23 cellular contexts compared by ENCODE assay signal in the genomic region with DNA sequence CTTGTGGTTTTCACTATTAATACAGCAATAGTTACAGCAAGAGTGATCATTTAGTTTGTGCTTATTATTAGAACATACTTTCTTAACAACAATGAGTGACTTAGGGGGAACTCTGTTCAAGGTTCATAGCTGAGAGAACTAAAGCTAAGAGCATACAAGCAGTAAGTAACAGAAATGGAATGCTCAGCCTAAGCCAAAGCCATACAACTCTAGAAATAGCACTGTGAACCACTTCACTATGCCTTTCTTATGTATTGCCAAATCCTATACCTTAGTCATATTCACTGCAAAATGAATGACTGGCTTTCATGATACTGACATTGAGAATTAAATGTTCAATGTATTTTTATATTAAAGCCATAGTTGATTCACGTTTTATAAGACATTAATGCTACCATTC.
A peak's percentile ranks its signal among the peaks of the same experiment; 100 is the strongest.
DNase-seq lines count a peak whose midpoint lies in the region; ATAC-seq and TF ChIP-seq lines count a peak whose summit lies in the region.
"Had no signal": no experiment of that assay in that cellular context is flagged by ENCODE, and none has a peak within 500 bp of the region (broad histone marks: within the 10 kb centered on the region; RNA-seq: fewer than 3 reads in every experiment).

No MANE protein-coding gene starts in this region.

- WGBS in H9 (ENCODE audit: extremely low coverage, insufficient read length, low lambda C conversion rate) = no CpG with 5 or more reads among the region's 1 CpG

- ATAC-seq in HG03095 (IDR thresholded peaks at IDR 0.05; ENCODE audit: unreplicated experiment) = no peak
- ATAC-seq: heart left ventricle, natural killer cell, Right ventricle myocardium inferior, T-helper 17 cell had no signal

- no peak overlapping the region for H2BK15ac ChIP-seq in H9 (ENCODE audit: low read depth, low read length)

- no peak overlapping the region for H3K56ac ChIP-seq in H9 (ENCODE audit: insufficient read length, low read depth, low read length)

- in situ Hi-C loops in astrocyte of the spinal cord (cut with HindIII; ENCODE audit: low sequenced_read_pairs) = no loop called here

- H3K23ac ChIP-seq in H9 (ENCODE audit: insufficient read length, low read depth, low read length) = no peak overlapping the region

- no peaks in the 10 kb centered on the region; a peak in 1 of 4 replicates for H3K4me1 Mint-ChIP-seq in H9
- H3K4me1 Mint-ChIP-seq: natural killer cell, T-helper 17 cell had no signal

- no peaks in the 10 kb centered on the region for H3K23me2 ChIP-seq in H9 (ENCODE audit: insufficient read length, low read depth, low read length, poor library complexity, severe bottlenecking)

- TF ChIP-seq CTCF in BJ (IDR thresholded peaks at IDR 0.05; ENCODE audit: insufficient read depth, low read depth, low read length) (no peak), astrocyte of the spinal cord (IDR thresholded peaks at IDR 0.05; ENCODE audit: low read depth, low read length) (no peak), H9 (conservative IDR thresholded peaks at IDR 0.05) (no peak)

- CTCF ChIA-PET in BJ (lab: Yijun Ruan, JAX) = no interaction called here

- H3K9me3 ChIP-seq in H9 (ENCODE audit: control insufficient read depth, low read depth, low read length) = no peaks in the 10 kb centered on the region
- H3K9me3 ChIP-seq: colonic mucosa, heart left ventricle, prostate gland had no signal

- H2BK120ac ChIP-seq in H9 (ENCODE audit: low read depth, low read length, poor library complexity, severe bottlenecking) = no peak overlapping the region

- no peak overlapping the region for H3T11ph ChIP-seq in H9 (ENCODE audit: low read length)

- no peaks in the 10 kb centered on the region for H3K79me1 ChIP-seq in H9 (ENCODE audit: insufficient read depth, low read depth, low read length, poor library complexity, severe bottlenecking)

- no peak overlapping the region for H4K8ac ChIP-seq in H9 (replicated peaks; ENCODE audit: insufficient read length, low read depth, low read length)

- H3K27ac ChIP-seq in H9 (ENCODE audit: insufficient read length, low read depth, low read length) = no peak overlapping the region
- H3K27ac ChIP-seq: colonic mucosa, heart left ventricle, HL-60, prostate gland had no signal

- H3K4me3 Mint-ChIP-seq in H9 = no peak overlapping the region
- H3K4me3 Mint-ChIP-seq: natural killer cell, T-helper 17 cell had no signal

- no peaks in the 10 kb centered on the region for H3K9me3 Mint-ChIP-seq in H9

- peak; percentile 9 for DNase-seq in BJ (ENCODE audit: low read depth)
- peak; percentile 26 for DNase-seq in LHCN-M2 (ENCODE audit: low read depth)
- DNase-seq in astrocyte of the spinal cord (ENCODE audit: low read depth, low spot score) = peak; percentile 79
- DNase-seq in fibroblast of the conjunctiva (ENCODE audit: low read depth) = peak; percentile 47
- DNase-seq in H9 = no peak
- DNase-seq in activated CD4-positive, alpha-beta T cell treated with anti-CD3 and anti-CD28 coated beads for 1 hour = no peak
- no peak for DNase-seq in T-helper 1 cell
- DNase-seq: activated CD4-positive, CD25-positive, alpha-beta regulatory T cell; Calu3; colonic mucosa; heart left ventricle; islet precursor cell; natural killer cell; NCI-H1105; stimulated activated CD4-positive, alpha-beta T cell treated with anti-CD3 and anti-CD28 coated beads, Interleukin-4, amount 100 ng/mL, for 4 hours; stimulated activated CD8-positive, alpha-beta memory T cell treated with anti-CD3 and anti-CD28 coated beads, Interleukin-4, amount 100 ng/mL, for 48 hours; T-helper 17 cell had no signal

- no peaks in the 10 kb centered on the region for H3K79me2 ChIP-seq in H9 (ENCODE audit: insufficient read depth, low read length)

- H3K18ac ChIP-seq in H9 (ENCODE audit: insufficient read length, low read depth, low read length) = no peak overlapping the region

- H3K4me2 ChIP-seq in H9 (ENCODE audit: insufficient read depth, insufficient read length, low read length) = no peak overlapping the region
- H3K4me2 ChIP-seq: smooth muscle cell had no signal

- H3K27me3 ChIP-seq in BJ (ENCODE audit: control insufficient read depth, insufficient read depth, low read length) (no peaks in the 10 kb centered on the region), H9 (ENCODE audit: insufficient read depth, low read length) (no peaks in the 10 kb centered on the region)
- H3K27me3 ChIP-seq: colonic mucosa, heart left ventricle had no signal

- H4K5ac ChIP-seq in H9 (ENCODE audit: insufficient read length, low read depth, low read length) = no peak overlapping the region

- no peaks in the 10 kb centered on the region for H4K20me1 ChIP-seq in H9 (ENCODE audit: control insufficient read depth, insufficient read depth, insufficient read length)

- H3K14ac ChIP-seq in H9 (ENCODE audit: insufficient read depth, low read length) = no peak overlapping the region

- H2BK12ac ChIP-seq in H9 (ENCODE audit: insufficient read length, low read depth, low read length) = no peak overlapping the region

- H2BK20ac ChIP-seq in H9 (ENCODE audit: low read depth, low read length, poor library complexity, severe bottlenecking) = no peak overlapping the region

- no peaks in the 10 kb centered on the region for H3K4me1 ChIP-seq in H9 (ENCODE audit: insufficient read depth, low read length)
- H3K4me1 ChIP-seq: colonic mucosa, heart left ventricle, prostate gland had no signal

- no peak overlapping the region for H3K9ac ChIP-seq in H9 (ENCODE audit: extremely low read depth, insufficient read length, low read length)

- no peaks in the 10 kb centered on the region for H3K36me3 ChIP-seq in BJ (ENCODE audit: control insufficient read depth, insufficient read depth, low read length)
- H3K36me3 ChIP-seq: colonic mucosa, heart left ventricle, prostate gland had no signal

- H3K4ac ChIP-seq in H9 (ENCODE audit: low read depth, low read length) = no peak overlapping the region

- H2AK5ac ChIP-seq in H9 (ENCODE audit: insufficient read length, low read length) = no peak overlapping the region

- H2BK5ac ChIP-seq in H9 (ENCODE audit: insufficient read length, low read length) = no peak overlapping the region

- H3K27ac Mint-ChIP-seq in H9 = no peak overlapping the region
- H3K27ac Mint-ChIP-seq: activated T-helper 2 cell treated with anti-CD3 and anti-CD28 coated beads, Interferon-gamma antibody, Interleukin-2, Interleukin-4, amounts not matched to agents 10 μg/mL and 5 μg/mL and 100 μg/mL, durations not matched to agents 14 hours and 24 hours and 36 hours; natural killer cell; T-helper 17 cell had no signal

- no peak overlapping the region for H2AFZ ChIP-seq in H9 (ENCODE audit: low read length)

- no peaks in the 10 kb centered on the region for H3K27me3 Mint-ChIP-seq in H9 (ENCODE audit: low read depth)
- H3K27me3 Mint-ChIP-seq: T-helper 17 cell had no signal

- no peaks in the 10 kb centered on the region for H3K36me3 Mint-ChIP-seq in H9 (ENCODE audit: insufficient read depth in 1 of 3, low read depth in 3 of 3)
- H3K36me3 Mint-ChIP-seq: natural killer cell had no signal

- H3K4me3 ChIP-seq in BJ (ENCODE audit: low read depth, low read length) = no peak overlapping the region
- H3K4me3 ChIP-seq in astrocyte of the spinal cord (ENCODE audit: low read depth, low read length) = no peak overlapping the region
- H3K4me3 ChIP-seq: colonic mucosa, heart left ventricle, prostate gland, smooth muscle cell had no signal

- POLR2A ChIA-PET in BJ (lab: Charles Lee) = no interaction called here

- H4K91ac ChIP-seq in H9 (ENCODE audit: insufficient read length, low read depth, low read length) = no peak overlapping the region

Comparison
In these comparisons a context has a peak if more than half of its experiments do, and no peak if none do; other contexts are left out.
1. DNase-seq: peak in BJ (single experiment), LHCN-M2 (single experiment), astrocyte of the spinal cord (single experiment) and fibroblast of the conjunctiva (single experiment); none in H9 (single experiment), activated CD4-positive, alpha-beta T cell treated with anti-CD3 and anti-CD28 coated beads for 1 hour (single experiment) and T-helper 1 cell (0 of 5).